In the genomic region with DNA sequence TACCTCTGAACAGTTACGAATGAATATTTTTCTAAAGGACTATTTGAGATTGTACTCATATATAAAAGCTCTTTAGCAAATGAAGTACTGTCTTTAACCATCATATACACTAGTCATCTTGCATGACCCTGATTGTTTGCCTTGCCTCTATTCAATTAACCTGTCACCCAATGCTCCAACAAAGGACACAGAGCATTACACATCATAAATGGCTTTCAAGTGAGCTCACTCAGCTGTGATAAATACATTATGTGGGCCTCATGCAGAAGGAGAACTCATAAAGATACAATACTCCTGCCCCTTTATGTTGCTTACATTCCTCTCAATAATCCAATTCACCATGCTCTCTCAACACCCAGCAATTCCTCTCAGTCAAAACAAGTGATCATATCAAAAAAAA, we compare ENCODE assay signal across 17 cellular contexts.
DNase-seq lines count a peak whose midpoint lies in the region; ATAC-seq and TF ChIP-seq lines count a peak whose summit lies in the region.
"Had no signal": no experiment of that assay in that cellular context is flagged by ENCODE, and none has a peak within 500 bp of the region (broad histone marks: within the 10 kb centered on the region; RNA-seq: fewer than 3 reads in every experiment).

No MANE protein-coding gene starts in this region.

- no peaks in the 10 kb centered on the region for H3K36me3 Mint-ChIP-seq in chondrocyte (ENCODE audit: low read depth)
- H3K36me3 Mint-ChIP-seq in activated CD4-positive, alpha-beta T cell treated with anti-CD3 and anti-CD28 coated beads for 36 hours (ENCODE audit: low read depth) = no peaks in the 10 kb centered on the region
- H3K36me3 Mint-ChIP-seq: activated naive CD4-positive, alpha-beta T cell treated with anti-CD3 and anti-CD28 coated beads, Interleukin-2, amount 10 ng/mL, durations not matched to agents 7 days and 5 days had no signal

- no peaks in the 10 kb centered on the region for H4K20me1 ChIP-seq in neural cell (ENCODE audit: insufficient read depth)

- H3K4me3 ChIP-seq in neural cell (ENCODE audit: low read length) = no peak overlapping the region
- H3K4me3 ChIP-seq: upper lobe of left lung had no signal

- no peak overlapping the region for H3K9ac ChIP-seq in neural cell (ENCODE audit: low read length)
- H3K9ac ChIP-seq: SK-N-SH had no signal

- H3K9me3 ChIP-seq in neural cell (ENCODE audit: low read length) = no peaks in the 10 kb centered on the region
- H3K9me3 ChIP-seq: SK-N-SH, upper lobe of left lung had no signal

- H3K27ac Mint-ChIP-seq in chondrocyte (ENCODE audit: unreplicated experiment) = no peak overlapping the region
- no peak overlapping the region for H3K27ac Mint-ChIP-seq in activated CD4-positive, alpha-beta T cell treated with anti-CD3 and anti-CD28 coated beads for 36 hours
- H3K27ac Mint-ChIP-seq: activated naive CD4-positive, alpha-beta T cell treated with anti-CD3 and anti-CD28 coated beads, Interleukin-2, amount 10 ng/mL, durations not matched to agents 7 days and 5 days had no signal

- no peaks in the 10 kb centered on the region for H3K79me2 ChIP-seq in neural cell (replicated peaks; ENCODE audit: insufficient read depth, low read length)

- CTCF ChIA-PET in HEK293T (lab: Yijun Ruan, JAX) = no interaction called here
- CTCF ChIA-PET in activated CD4-positive, alpha-beta T cell treated with anti-CD3 and anti-CD28 coated beads for 36 hours (lab: Charles Lee) = interaction anchor here (0.6 to 0.7 kb wide), 2 partner anchors 340 to 1662 kb away, joined by 3 read pairs; no protein-coding TSS in a partner anchor

- DNase-seq in HEK293T (ENCODE audit: extremely low spot score) (peak; percentile 15), NCI-H187 treated with DMSO at 0.1 percent for 48 hours (lab: John Stamatoyannopoulos, UW) (peak; percentile 71), NCI-H748 treated with DMSO at 0.1 percent for 48 hours (lab: John Stamatoyannopoulos, UW) (peak; percentile 86), chondrocyte (ENCODE audit: low spot score) (no peak), GM03348 (ENCODE audit: low spot score) (no peak)
- no peak for DNase-seq in activated CD4-positive, alpha-beta T cell treated with anti-CD3 and anti-CD28 coated beads for 36 hours
- DNase-seq: activated CD4-positive, alpha-beta T cell treated with anti-CD3 and anti-CD28 coated beads for 1 hour; activated naive CD4-positive, alpha-beta T cell treated with anti-CD3 and anti-CD28 coated beads, Interleukin-2, amount 10 ng/mL, durations not matched to agents 7 days and 5 days; activated T-cell treated with anti-CD3 and anti-CD28 coated beads, Interleukin-2, amount 50 U/mL, for 48 hours; aorta; central memory CD4-positive, alpha-beta T cell; foreskin melanocyte; occipital lobe; SK-N-SH; T1000; upper lobe of left lung had no signal

- no peak for TF ChIP-seq CTCF in neural cell (IDR thresholded peaks at IDR 0.05; ENCODE audit: poor library complexity, severe bottlenecking)
- TF ChIP-seq CTCF in chondrocyte (IDR thresholded peaks at IDR 0.05) = no peak

- intact Hi-C loops in activated CD4-positive, alpha-beta T cell treated with anti-CD3 and anti-CD28 coated beads for 36 hours (cut with DNase I, micrococcal nuclease) = no loop called here

- H3K36me3 ChIP-seq in neural cell (ENCODE audit: insufficient read depth, low read length) = no peaks in the 10 kb centered on the region
- H3K36me3 ChIP-seq: upper lobe of left lung had no signal

- ATAC-seq in activated CD4-positive, alpha-beta T cell treated with anti-CD3 and anti-CD28 coated beads for 36 hours = no peak

- H3K27me3 ChIP-seq in neural cell (ENCODE audit: insufficient read depth, low read depth, low read length) = no peaks in the 10 kb centered on the region
- H3K27me3 ChIP-seq: upper lobe of left lung had no signal

- no peak overlapping the region for H3K27ac ChIP-seq in neural cell (ENCODE audit: low read length)
- H3K27ac ChIP-seq: upper lobe of left lung had no signal

- POLR2A ChIA-PET in HEK293T (lab: Yijun Ruan, JAX) = no interaction called here
- POLR2A ChIA-PET in activated CD4-positive, alpha-beta T cell treated with anti-CD3 and anti-CD28 coated beads for 36 hours (lab: Charles Lee) = no interaction called here

- no peaks in the 10 kb centered on the region for H3K9me2 ChIP-seq in neural cell (ENCODE audit: insufficient read depth, low read length)
- H3K9me2 ChIP-seq: SK-N-SH had no signal

- H3K4me3 Mint-ChIP-seq in chondrocyte (ENCODE audit: unreplicated experiment) = no peak overlapping the region
- no peak overlapping the region for H3K4me3 Mint-ChIP-seq in activated CD4-positive, alpha-beta T cell treated with anti-CD3 and anti-CD28 coated beads for 36 hours
- H3K4me3 Mint-ChIP-seq: activated naive CD4-positive, alpha-beta T cell treated with anti-CD3 and anti-CD28 coated beads, Interleukin-2, amount 10 ng/mL, durations not matched to agents 7 days and 5 days had no signal

- no peaks in the 10 kb centered on the region for H3K4me1 Mint-ChIP-seq in chondrocyte (ENCODE audit: low read depth)
- no peaks in the 10 kb centered on the region for H3K4me1 Mint-ChIP-seq in activated CD4-positive, alpha-beta T cell treated with anti-CD3 and anti-CD28 coated beads for 36 hours
- H3K4me1 Mint-ChIP-seq: activated naive CD4-positive, alpha-beta T cell treated with anti-CD3 and anti-CD28 coated beads, Interleukin-2, amount 10 ng/mL, durations not matched to agents 7 days and 5 days had no signal

- peak overlapping the region; percentile 26 for H3K4me2 ChIP-seq in neural cell (ENCODE audit: low read length)
- H3K4me2 ChIP-seq: SK-N-SH had no signal

- peak; percentile 89 for TF ChIP-seq EP300 in neural cell (conservative IDR thresholded peaks at IDR 0.05; ENCODE audit: poor library complexity, severe bottlenecking)

- peaks cover 3% of the 10 kb centered on the region for H3K9me3 Mint-ChIP-seq in chondrocyte (ENCODE audit: low read depth)
- H3K9me3 Mint-ChIP-seq in activated CD4-positive, alpha-beta T cell treated with anti-CD3 and anti-CD28 coated beads for 36 hours (ENCODE audit: low read depth) = peaks cover 3% of the 10 kb centered on the region

- H2AFZ ChIP-seq in neural cell (ENCODE audit: low read depth, low read length) = no peak overlapping the region

- no peaks in the 10 kb centered on the region for H3F3A ChIP-seq in neural cell (ENCODE audit: insufficient read depth, low read length, poor library complexity, severe bottlenecking)

- TF ChIP-seq RAD21 in neural cell (conservative IDR thresholded peaks at IDR 0.05) = no peak

- H3K27me3 Mint-ChIP-seq in chondrocyte (ENCODE audit: low read depth) = peaks cover 2% of the 10 kb centered on the region
- no peaks in the 10 kb centered on the region for H3K27me3 Mint-ChIP-seq in activated CD4-positive, alpha-beta T cell treated with anti-CD3 and anti-CD28 coated beads for 36 hours
- H3K27me3 Mint-ChIP-seq: activated naive CD4-positive, alpha-beta T cell treated with anti-CD3 and anti-CD28 coated beads, Interleukin-2, amount 10 ng/mL, durations not matched to agents 7 days and 5 days had no signal

TF ChIP-seq in HEK293T, 16 proteins besides CTCF, POLR2A, EP300 and RAD21:
- TF ChIP-seq NFRKB (IDR thresholded peaks at IDR 0.05) (no peak), FOXA1 (IDR thresholded peaks at IDR 0.05) (no peak), PKNOX1 (IDR thresholded peaks at IDR 0.05) (peak; percentile 59), FOXK2 (IDR thresholded peaks at IDR 0.05) (no peak), SP1 (IDR thresholded peaks at IDR 0.05) (no peak)

TF ChIP-seq in neural cell, 6 proteins besides CTCF, POLR2A, EP300 and RAD21:
- TF ChIP-seq REST (IDR thresholded peaks at IDR 0.05; ENCODE audit: borderline replicate concordance) (peak; percentile 55), POLR2AphosphoS5 (IDR thresholded peaks at IDR 0.05) (peak; percentile 96), SMC3 (conservative IDR thresholded peaks at IDR 0.05; ENCODE audit: poor library complexity) (no peak)
TF ChIP-seq in neural cell: peak in this region for 2.

Comparison
In these comparisons a context has a peak if more than half of its experiments do, and no peak if none do; other contexts are left out.
1. DNase-seq: peak in HEK293T (single experiment), NCI-H187 treated with DMSO at 0.1 percent for 48 hours (single experiment) and NCI-H748 treated with DMSO at 0.1 percent for 48 hours (single experiment); none in chondrocyte (single experiment), activated CD4-positive, alpha-beta T cell treated with anti-CD3 and anti-CD28 coated beads for 36 hours (single experiment) and GM03348 (single experiment).